ENCODE assay signal across 8 cellular contexts in the genomic region with DNA sequence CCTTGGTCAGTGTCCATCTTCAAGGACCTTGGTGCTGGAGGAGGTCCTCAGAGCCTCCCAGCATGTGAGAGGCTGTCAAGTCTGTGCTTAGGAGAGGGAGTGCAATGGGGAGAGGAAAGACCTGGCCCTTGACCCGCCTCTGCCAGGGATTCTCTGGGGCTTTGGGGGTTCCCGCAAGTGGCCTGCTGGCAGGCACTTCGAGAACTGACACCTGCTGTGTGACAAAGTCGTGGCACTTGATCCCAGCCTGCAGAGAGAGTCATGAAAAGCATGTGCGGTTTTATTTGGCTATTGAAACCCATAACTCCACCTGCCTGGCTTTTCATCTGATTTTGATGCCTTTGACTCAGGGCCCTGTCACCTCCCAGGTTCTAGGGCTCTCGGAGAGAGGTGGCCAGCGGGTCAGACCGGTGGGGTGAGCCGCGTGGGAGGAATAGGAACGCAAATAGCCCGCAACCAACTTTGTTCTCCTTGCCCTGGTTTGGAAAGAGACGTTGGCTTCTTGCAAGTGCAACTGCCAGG. TPM values are rescaled to one million over a fixed set of nuclear protein-coding genes. Genes with fewer than 3 reads are reported as not detected.
A peak's percentile ranks its signal among the peaks of the same experiment; 100 is the strongest.
DNase-seq lines count a peak whose midpoint lies in the region; ATAC-seq and TF ChIP-seq lines count a peak whose summit lies in the region.

No MANE protein-coding gene starts in this region.

- peaks cover 57% of the 10 kb centered on the region for H4K20me1 ChIP-seq in Loucy (ENCODE audit: insufficient read depth, low read length, poor library complexity, severe bottlenecking)

- H3K4me1 ChIP-seq in Loucy (ENCODE audit: insufficient read depth, low read length, poor library complexity, severe bottlenecking), result peaks cover 85% of the 10 kb centered on the region
- H3K4me1 ChIP-seq in endodermal cell (ENCODE audit: control insufficient read depth, insufficient read depth, low read length), result peaks cover 30% of the 10 kb centered on the region

- no peaks in the 10 kb centered on the region for H3K9me2 ChIP-seq in Loucy (replicated peaks; ENCODE audit: low read depth, low read length)

- H3K36me3 ChIP-seq in Loucy (ENCODE audit: insufficient read depth, low read length) (peaks cover 26% of the 10 kb centered on the region; the same call in 1 of the 2 replicates), endodermal cell (ENCODE audit: control insufficient read depth, insufficient read depth, low read length) (no peaks in the 10 kb centered on the region)

- H3K27ac ChIP-seq in endodermal cell (ENCODE audit: low read depth, low read length), result no peak overlapping the region

- H3K27me3 Mint-ChIP-seq in endodermal cell (ENCODE audit: insufficient read depth), result no peaks in the 10 kb centered on the region
- H3K27me3 Mint-ChIP-seq in stimulated activated naive CD8-positive, alpha-beta T cell treated with anti-CD3 and anti-CD28 coated beads, Interleukin-15, amount 100 ng/mL, for 72 hours, result no peaks in the 10 kb centered on the region

- H3K9me3 Mint-ChIP-seq in endodermal cell, result no peaks in the 10 kb centered on the region
- H3K9me3 Mint-ChIP-seq in stimulated activated naive CD8-positive, alpha-beta T cell treated with anti-CD3 and anti-CD28 coated beads, Interleukin-15, amount 100 ng/mL, for 72 hours, result no peaks in the 10 kb centered on the region

- 62 to 72% methylated on average over 12 to 13 of the region's 13 CpGs for WGBS in endodermal cell (ENCODE audit: insufficient coverage in 1 of 2, insufficient read length in 1 of 2), 2 experiments

- peak overlapping the region; percentile 97 for H3K4me2 ChIP-seq in Loucy (ENCODE audit: low read depth, low read length, poor library complexity, severe bottlenecking)

- H3K9ac ChIP-seq in Loucy (ENCODE audit: low read depth, low read length, poor library complexity, severe bottlenecking) (peak overlapping the region; percentile 95), endodermal cell (ENCODE audit: extremely low read depth, low read length, poor library complexity, severe bottlenecking) (no peak overlapping the region)

- H3K4me3 ChIP-seq in Loucy (ENCODE audit: low read length, poor library complexity, severe bottlenecking) (peak overlapping the region; percentile 77), endodermal cell (ENCODE audit: low read length) (peak overlapping the region; percentile 28)

- no peak overlapping the region for H2AFZ ChIP-seq in Loucy (ENCODE audit: low read length)

- peak overlapping the region; percentile 93 for H3K27ac Mint-ChIP-seq in endodermal cell
- peak overlapping the region; percentile 80 to 87 for H3K27ac Mint-ChIP-seq in stimulated activated naive CD8-positive, alpha-beta T cell treated with anti-CD3 and anti-CD28 coated beads, Interleukin-15, amount 100 ng/mL, for 72 hours

- POLR2A ChIA-PET in GM10248 (lab: Yijun Ruan, JAX), result interaction anchor here (0.6 to 1.5 kb wide), 2 partner anchors 11 to 13 kb away, joined by 3 to 6 read pairs; no protein-coding TSS in a partner anchor

- ATAC-seq in GM21515 (IDR thresholded peaks at IDR 0.05; ENCODE audit: unreplicated experiment), result peak; percentile 16
- peak; percentile 74 for ATAC-seq in stimulated activated naive CD8-positive, alpha-beta T cell treated with anti-CD3 and anti-CD28 coated beads, Interleukin-15, amount 100 ng/mL, for 72 hours

- H3K9me3 ChIP-seq in Loucy (ENCODE audit: insufficient read depth, low read depth, low read length), result no peaks in the 10 kb centered on the region
- no peaks in the 10 kb centered on the region for H3K9me3 ChIP-seq in endodermal cell (ENCODE audit: control insufficient read depth, low read length)

- H3K79me2 ChIP-seq in Loucy (ENCODE audit: insufficient read depth, low read length), result peaks cover 91% of the 10 kb centered on the region

- CTCF ChIA-PET in GM10248 (lab: Yijun Ruan, JAX), result interaction anchor here (1.4 to 5.7 kb wide), 4 partner anchors 13 to 148 kb away, joined by 3 to 25 read pairs (median 12); no protein-coding TSS in a partner anchor

- H3F3A ChIP-seq in Loucy (ENCODE audit: low read depth), result peaks cover 45% of the 10 kb centered on the region

- H3K4me1 Mint-ChIP-seq in endodermal cell, result peaks cover 54% of the 10 kb centered on the region
- H3K4me1 Mint-ChIP-seq in stimulated activated naive CD8-positive, alpha-beta T cell treated with anti-CD3 and anti-CD28 coated beads, Interleukin-15, amount 100 ng/mL, for 72 hours, result peaks cover 93% of the 10 kb centered on the region

- no peak for TF ChIP-seq CTCF in GM10248 (IDR thresholded peaks at IDR 0.05; ENCODE audit: control extremely low read depth, extremely low read depth, low read depth, missing control alignments)
- no peak for TF ChIP-seq CTCF in Loucy (conservative IDR thresholded peaks at IDR 0.05; ENCODE audit: low read length)
- TF ChIP-seq CTCF in endodermal cell (conservative IDR thresholded peaks at IDR 0.05), result no peak

- no peaks in the 10 kb centered on the region for H3K27me3 ChIP-seq in Loucy (ENCODE audit: insufficient read depth, low read length, poor library complexity, severe bottlenecking)
- H3K27me3 ChIP-seq in endodermal cell (ENCODE audit: control insufficient read depth, insufficient read depth, low read length, poor library complexity, severe bottlenecking), result no peaks in the 10 kb centered on the region

- H3K36me3 Mint-ChIP-seq in endodermal cell (ENCODE audit: low read depth), result no peaks in the 10 kb centered on the region

- DNase-seq in GM10248 (ENCODE audit: extremely low spot score), result peak; percentile 56
- DNase-seq in endodermal cell, result no peak
- peak; percentile 49 to 66 for DNase-seq in stimulated activated naive CD8-positive, alpha-beta T cell treated with anti-CD3 and anti-CD28 coated beads, Interleukin-15, amount 100 ng/mL, for 72 hours
- DNase-seq in NCI-H1436 treated with DMSO at 0.1 percent for 48 hours (lab: John Stamatoyannopoulos, UW), result no peak
- no peak for DNase-seq in amniotic stem cell (lab: John Stamatoyannopoulos, UW)
- no peak for DNase-seq in GM03348 (ENCODE audit: low spot score)

- peak overlapping the region; percentile 31 for H3K4me3 Mint-ChIP-seq in endodermal cell
- H3K4me3 Mint-ChIP-seq in stimulated activated naive CD8-positive, alpha-beta T cell treated with anti-CD3 and anti-CD28 coated beads, Interleukin-15, amount 100 ng/mL, for 72 hours, result peak overlapping the region; percentile 76 to 79

RNA-seq across cellular contexts. Expression of gene GSE1, which starts 42.8 kb away (rescaled TPM):
- total RNA-seq in endodermal cell, result 100 to 1,000 TPM; 108 to 128 TPM
- 55.0 TPM for polyA plus RNA-seq in endodermal cell (2013, experiment 1 of 2)
- polyA plus RNA-seq in endodermal cell (2013, experiment 2 of 2), result 54.2 TPM

Comparison
In these comparisons a context has a peak if more than half of its experiments do, and no peak if none do; other contexts are left out.
1. DNase-seq: peak in GM10248 (single experiment) and stimulated activated naive CD8-positive, alpha-beta T cell treated with anti-CD3 and anti-CD28 coated beads, Interleukin-15, amount 100 ng/mL, for 72 hours (2 of 2); none in endodermal cell (single experiment), NCI-H1436 treated with DMSO at 0.1 percent for 48 hours (single experiment), amniotic stem cell (single experiment) and GM03348 (single experiment).